21 cellular contexts compared by ENCODE assay signal in the genomic region with DNA sequence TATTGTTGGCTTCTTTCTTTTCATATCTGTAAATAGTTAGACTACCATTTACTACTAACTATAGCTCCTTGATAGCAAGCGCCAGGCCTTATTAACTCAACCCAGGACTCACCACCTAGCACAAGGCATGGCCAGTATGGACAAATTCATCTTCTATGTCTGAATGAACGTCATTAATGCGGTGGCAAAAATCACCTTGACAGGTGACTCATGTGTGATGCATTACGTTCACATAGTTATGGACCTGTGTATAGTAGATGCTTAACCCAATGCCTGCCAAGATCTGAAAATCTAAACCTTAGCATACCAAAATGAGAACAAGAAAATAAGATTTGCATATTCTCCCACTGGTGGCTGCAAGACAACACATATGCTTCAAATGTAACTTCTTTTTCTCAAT.
DNase-seq lines count a peak whose midpoint lies in the region; ATAC-seq, FAIRE-seq and TF ChIP-seq lines count a peak whose summit lies in the region.
"Had no signal": no experiment of that assay in that cellular context is flagged by ENCODE, and none has a peak within 500 bp of the region (broad histone marks: within the 10 kb centered on the region; RNA-seq: fewer than 3 reads in every experiment).

No MANE protein-coding gene starts in this region.

- H3K4me3 ChIP-seq in GM12878, result no peak overlapping the region
- no peak overlapping the region for H3K4me3 ChIP-seq in keratinocyte (ENCODE audit: control insufficient read depth in 2 of 3, extremely low read depth in 1 of 3, insufficient read depth in 2 of 3, low read depth in 1 of 3, low read length in 3 of 3)
- H3K4me3 ChIP-seq in body of pancreas, result no peak overlapping the region
- H3K4me3 ChIP-seq: BLaER1 had no signal

- DNase-seq in GM12892 (ENCODE audit: insufficient read length) (no peak), NCI-H226 (peak; percentile 12), GM12878 (ENCODE audit: low read depth, low spot score) (no peak), keratinocyte (ENCODE audit: low read depth, low spot score) (peak; percentile 52), T-helper 2 cell (no peak), body of pancreas (no peak)
- DNase-seq: CD4-positive, CD25-positive, alpha-beta regulatory T cell; Karpas-422; NCI-H1092; NCI-H1417 treated with DMSO at 0.1 percent for 48 hours; NCI-H1694 treated with DMSO at 0.1 percent for 48 hours; NCI-H2081; NCI-H2227 treated with DMSO at 0.1 percent for 48 hours; NCI-H510A; NCI-H69; SK-N-SH had no signal

- H2AFZ ChIP-seq in GM12878 (ENCODE audit: control insufficient read depth, low read depth, low read length) (no peak overlapping the region), keratinocyte (ENCODE audit: control insufficient read depth, low read length) (no peak overlapping the region)

- CTCF ChIA-PET in GM12878 (lab: Yijun Ruan, JAX), result interaction anchor here (1.3 kb wide), 1 partner anchor 8 kb away, joined by 7 read pairs; no protein-coding TSS in a partner anchor

- H3K79me2 ChIP-seq in GM12878 (ENCODE audit: control insufficient read depth, insufficient read depth, low read length), result no peaks in the 10 kb centered on the region
- H3K79me2 ChIP-seq in keratinocyte (ENCODE audit: control insufficient read depth, insufficient read depth, low read length), result peaks cover 22% of the 10 kb centered on the region

- H3K9ac ChIP-seq in GM12878 (ENCODE audit: control insufficient read depth, insufficient read depth, low read length) (no peak overlapping the region), keratinocyte (ENCODE audit: control insufficient read depth, extremely low read depth, insufficient read depth, low read length) (no peak overlapping the region)
- H3K9ac ChIP-seq: BLaER1, SK-N-SH had no signal

- no peaks in the 10 kb centered on the region; a peak in 1 of 4 replicates for H3K27me3 ChIP-seq in GM12878 (replicated peaks in 1 of 2; ENCODE audit: control insufficient read depth in 2 of 2, insufficient read depth in 2 of 2, low read length in 1 of 2)
- no peaks in the 10 kb centered on the region for H3K27me3 ChIP-seq in keratinocyte (ENCODE audit: control insufficient read depth, extremely low read depth, insufficient read depth, low read length)
- H3K27me3 ChIP-seq in body of pancreas, result no peaks in the 10 kb centered on the region
- H3K27me3 ChIP-seq: BLaER1 had no signal

- no peaks in the 10 kb centered on the region for H3K9me1 ChIP-seq in keratinocyte (ENCODE audit: control insufficient read depth, extremely low read depth, insufficient read depth, low read length)

- no TSS peak for BruUV-seq in GM12878 (replicated peaks; lab: Mats Ljungman, UMichigan)

- POLR2A ChIA-PET in GM12878 (lab: Charles Lee), result interaction anchor here (1.1 kb wide), 1 partner anchor 23 kb away, joined by 3 read pairs; no protein-coding TSS in a partner anchor

- no peak overlapping the region for H3K27ac ChIP-seq in GM12878 (ENCODE audit: control insufficient read depth, insufficient read depth)
- H3K27ac ChIP-seq in keratinocyte (ENCODE audit: control insufficient read depth, insufficient read depth, low read length), result no peak overlapping the region
- no peak overlapping the region for H3K27ac ChIP-seq in body of pancreas
- H3K27ac ChIP-seq: BLaER1 had no signal

- H3K4me2 ChIP-seq in GM12878 (ENCODE audit: control insufficient read depth, insufficient read depth) (no peak overlapping the region), keratinocyte (ENCODE audit: control insufficient read depth, extremely low read depth, insufficient read depth, low read depth, low read length) (peak overlapping the region; percentile 2)
- H3K4me2 ChIP-seq: BLaER1, SK-N-SH had no signal

- H3K36me3 ChIP-seq in GM12878 (ENCODE audit: control insufficient read depth in 2 of 2, insufficient read depth in 2 of 2, low read length in 1 of 2), result no peaks in the 10 kb centered on the region
- H3K36me3 ChIP-seq in keratinocyte (ENCODE audit: control insufficient read depth in 2 of 2, extremely low read depth in 1 of 2, insufficient read depth in 2 of 2, low read length in 2 of 2), result no peaks in the 10 kb centered on the region
- no peaks in the 10 kb centered on the region for H3K36me3 ChIP-seq in body of pancreas (replicated peaks in 1 of 2; ENCODE audit: insufficient read depth in 1 of 2, low read depth in 2 of 2)

- RAD21 ChIA-PET in GM12878 (lab: Charles Lee; ENCODE audit: unreplicated experiment), result interaction anchor here (1.0 kb wide), 1 partner anchor 11 kb away, joined by 3 read pairs; no protein-coding TSS in a partner anchor

- in situ Hi-C loops in GM12878 (cut with MboI), result no loop called here

- H4K20me1 ChIP-seq in GM12878 (ENCODE audit: control insufficient read depth, insufficient read depth) (no peaks in the 10 kb centered on the region), keratinocyte (ENCODE audit: control insufficient read depth, extremely low read depth, insufficient read depth, low read length) (no peaks in the 10 kb centered on the region)
- H4K20me1 ChIP-seq: BLaER1 had no signal

- 71% methylated on average over 4 of the region's 4 CpGs for WGBS in GM12878 (ENCODE audit: insufficient coverage, insufficient replicate concordance, low lambda C conversion rate, missing lambda C conversion rate)
- 83 to 94% methylated on average over 4 of the region's 4 CpGs for WGBS in body of pancreas, 2 donors

- TF ChIP-seq RAD21 in GM12878 (IDR thresholded peaks at IDR 0.05; ENCODE audit: insufficient read depth, low read depth, low read length), result no peak

- no peak for TF ChIP-seq POLR2A in GM12892 (IDR thresholded peaks at IDR 0.05; ENCODE audit: low read depth, low read length)
- TF ChIP-seq POLR2A in GM12878 (IDR thresholded peaks at IDR 0.05; ENCODE audit: low read depth, low read length), result no peak
- TF ChIP-seq POLR2A in body of pancreas (IDR thresholded peaks at IDR 0.05), result no peak

- intact Hi-C loops in GM12878 (cut with micrococcal nuclease; ENCODE audit: unreplicated experiment), result no loop called here
- intact Hi-C loops in body of pancreas (cut with DNase I), result no loop called here

- H3K9me3 ChIP-seq in GM12878 (replicated peaks; ENCODE audit: control insufficient read depth, insufficient read depth, low read length), result no peaks in the 10 kb centered on the region
- H3K9me3 ChIP-seq in keratinocyte (ENCODE audit: control insufficient read depth, low read depth, low read length), result no peaks in the 10 kb centered on the region
- H3K9me3 ChIP-seq in body of pancreas, result no peaks in the 10 kb centered on the region
- H3K9me3 ChIP-seq: SK-N-SH had no signal

- FAIRE-seq in GM12892 (lab: Jason Lieb, UNC), result peak; percentile 54
- no peak for FAIRE-seq in GM12878 (lab: Jason Lieb, UNC)
- peak; percentile 74 for FAIRE-seq in keratinocyte (lab: Jason Lieb, UNC)
- FAIRE-seq: HepG2 had no signal

- dilution Hi-C loops in keratinocyte (cut with MboI; ENCODE audit: extremely low pct_ligation_motif_present, low sequenced_read_pairs), result no loop called here

- peak; percentile 21; the same call in 2 of the 3 replicates for ATAC-seq in GM12878
- ATAC-seq in GM21786 (IDR thresholded peaks at IDR 0.05; ENCODE audit: unreplicated experiment), result no peak
- ATAC-seq in GM21825 (IDR thresholded peaks at IDR 0.05; ENCODE audit: unreplicated experiment), result no peak
- no peak for ATAC-seq in body of pancreas
- ATAC-seq: HepG2, Panc1 had no signal

- TF ChIP-seq EP300 in GM12878 (IDR thresholded peaks at IDR 0.05; ENCODE audit: borderline replicate concordance in 1 of 2, control insufficient read depth in 1 of 2, low read depth in 2 of 2, low read length in 2 of 2), result no peak

- no peaks in the 10 kb centered on the region for H3K4me1 ChIP-seq in GM12878 (ENCODE audit: control insufficient read depth, insufficient read depth, low read length)
- peaks cover 6% of the 10 kb centered on the region for H3K4me1 ChIP-seq in keratinocyte (ENCODE audit: control insufficient read depth, extremely low read depth, insufficient read depth, low read length)
- H3K4me1 ChIP-seq in body of pancreas, result no peaks in the 10 kb centered on the region
- H3K4me1 ChIP-seq: BLaER1 had no signal

- SMC1A ChIA-PET in GM12878 (lab: Charles Lee; ENCODE audit: uncharacterized antibody, unreplicated experiment), result interaction anchor here (0.9 to 2.2 kb wide), 5 partner anchors 9 to 120 kb away, joined by 3 to 5 read pairs (median 4); no protein-coding TSS in a partner anchor

- TF ChIP-seq CTCF in GM12878 (IDR thresholded peaks at IDR 0.05 in 2 of 3, conservative IDR thresholded peaks at IDR 0.05 in 1 of 3; ENCODE audit: control insufficient read depth in 2 of 3, extremely low read depth in 1 of 3, insufficient read depth in 1 of 3, low read depth in 3 of 3, low read length in 3 of 3), result no peak
- TF ChIP-seq CTCF in keratinocyte (optimal IDR thresholded peaks at IDR 0.05 in 1 of 3, IDR thresholded peaks at IDR 0.05 in 1 of 3, conservative IDR thresholded peaks at IDR 0.05 in 1 of 3; ENCODE audit: extremely low read depth in 1 of 3, insufficient read depth in 2 of 3, low read length in 3 of 3), result no peak
- TF ChIP-seq CTCF in body of pancreas (IDR thresholded peaks at IDR 0.05), result no peak

TF ChIP-seq in GM12878, 131 proteins besides CTCF, POLR2A, EP300 and RAD21 (continues in another document):
- TF ChIP-seq MTA3 (IDR thresholded peaks at IDR 0.05; ENCODE audit: borderline replicate concordance, low read length) (no peak), MTA2 (IDR thresholded peaks at IDR 0.05; ENCODE audit: low read depth) (no peak), CHD4 (IDR thresholded peaks at IDR 0.05) (no peak), CEBPB (IDR thresholded peaks at IDR 0.05; ENCODE audit: borderline replicate concordance in 1 of 2, low read depth in 2 of 2, low read length in 2 of 2) (no peak)
- TF ChIP-seq, protein P1, sequence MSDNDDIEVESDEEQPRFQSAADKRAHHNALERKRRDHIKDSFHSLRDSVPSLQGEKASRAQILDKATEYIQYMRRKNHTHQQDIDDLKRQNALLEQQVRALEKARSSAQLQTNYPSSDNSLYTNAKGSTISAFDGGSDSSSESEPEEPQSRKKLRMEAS (IDR thresholded peaks at IDR 0.05; ENCODE audit: low read depth, low read length), result no peak
- TF ChIP-seq, protein P2, sequence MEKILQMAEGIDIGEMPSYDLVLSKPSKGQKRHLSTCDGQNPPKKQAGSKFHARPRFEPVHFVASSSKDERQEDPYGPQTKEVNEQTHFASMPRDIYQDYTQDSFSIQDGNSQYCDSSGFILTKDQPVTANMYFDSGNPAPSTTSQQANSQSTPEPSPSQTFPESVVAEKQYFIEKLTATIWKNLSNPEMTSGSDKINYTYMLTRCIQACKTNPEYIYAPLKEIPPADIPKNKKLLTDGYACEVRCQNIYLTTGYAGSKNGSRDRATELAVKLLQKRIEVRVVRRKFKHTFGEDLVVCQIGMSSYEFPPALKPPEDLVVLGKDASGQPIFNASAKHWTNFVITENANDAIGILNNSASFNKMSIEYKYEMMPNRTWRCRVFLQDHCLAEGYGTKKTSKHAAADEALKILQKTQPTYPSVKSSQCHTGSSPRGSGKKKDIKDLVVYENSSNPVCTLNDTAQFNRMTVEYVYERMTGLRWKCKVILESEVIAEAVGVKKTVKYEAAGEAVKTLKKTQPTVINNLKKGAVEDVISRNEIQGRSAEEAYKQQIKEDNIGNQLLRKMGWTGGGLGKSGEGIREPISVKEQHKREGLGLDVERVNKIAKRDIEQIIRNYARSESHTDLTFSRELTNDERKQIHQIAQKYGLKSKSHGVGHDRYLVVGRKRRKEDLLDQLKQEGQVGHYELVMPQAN (conservative IDR thresholded peaks at IDR 0.05), result no peak

Comparison
In these comparisons a context has a peak if more than half of its experiments do, and no peak if none do; other contexts are left out.
1. DNase-seq: peak in NCI-H226 (single experiment) and keratinocyte (single experiment); none in GM12892 (single experiment), GM12878 (single experiment), T-helper 2 cell (0 of 5) and body of pancreas (0 of 4).